10 cellular contexts compared by ENCODE assay signal in the genomic region with DNA sequence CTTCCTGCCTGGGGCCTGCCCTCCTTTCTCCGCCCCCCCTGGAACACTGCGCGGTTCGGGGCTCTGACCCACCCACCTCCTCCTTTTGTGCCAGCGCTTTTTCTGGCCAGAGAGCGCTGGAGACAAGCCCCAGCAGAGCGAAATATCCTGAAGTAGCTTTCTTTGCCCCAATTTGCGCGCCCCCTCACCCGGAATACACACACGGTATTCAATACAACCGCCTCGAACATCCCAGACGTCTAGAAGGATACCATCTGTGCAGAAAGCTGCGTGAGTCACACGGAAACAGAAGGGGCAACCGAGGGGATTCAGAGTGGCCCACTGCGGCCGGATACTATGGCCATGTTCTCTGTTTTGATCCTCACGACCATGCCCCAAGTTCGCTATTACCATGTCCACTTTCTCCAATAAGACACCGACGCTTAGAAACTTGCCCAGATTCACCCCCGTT. TPM values are rescaled to one million over a fixed set of nuclear protein-coding genes. Genes with fewer than 3 reads are reported as not detected.
DNase-seq lines count a peak whose midpoint lies in the region; ATAC-seq, FAIRE-seq and TF ChIP-seq lines count a peak whose summit lies in the region.
"Had no signal": no experiment of that assay in that cellular context is flagged by ENCODE, and none has a peak within 500 bp of the region (broad histone marks: within the 10 kb centered on the region; RNA-seq: fewer than 3 reads in every experiment).

No MANE protein-coding gene starts in this region.

- H3K4me3 Mint-ChIP-seq in Calu3 (ENCODE audit: low read depth, unreplicated experiment) (peak overlapping the region; percentile 72), immature natural killer cell (no peak overlapping the region)

- H3K4me3 ChIP-seq in gastroesophageal sphincter = peak overlapping the region; percentile 54 to 60
- H3K4me3 ChIP-seq in pancreas = peak overlapping the region in 3 of 4 donors; percentile 20 to 47 (median 26)

- H3K4me1 Mint-ChIP-seq in Calu3 (ENCODE audit: low read depth, unreplicated experiment) (no peaks in the 10 kb centered on the region), immature natural killer cell (no peaks in the 10 kb centered on the region)

- no peaks in the 10 kb centered on the region for H3K9me3 Mint-ChIP-seq in Calu3 (ENCODE audit: low read depth, unreplicated experiment)
- no peaks in the 10 kb centered on the region for H3K9me3 Mint-ChIP-seq in immature natural killer cell
- H3K9me3 Mint-ChIP-seq: stimulated activated naive CD8-positive, alpha-beta T cell treated with anti-CD3 and anti-CD28 coated beads, Interleukin-15, Interleukin-2, amounts not matched to agents 100 ng/mL and 50 ng/mL, for 24 hours had no signal

- no peak overlapping the region for H3K27ac Mint-ChIP-seq in Calu3 (ENCODE audit: unreplicated experiment)
- H3K27ac Mint-ChIP-seq in immature natural killer cell = no peak overlapping the region
- H3K27ac Mint-ChIP-seq: stimulated activated naive CD8-positive, alpha-beta T cell treated with anti-CD3 and anti-CD28 coated beads, Interleukin-15, Interleukin-2, amounts not matched to agents 100 ng/mL and 50 ng/mL, for 24 hours had no signal

- H3K27me3 ChIP-seq in gastroesophageal sphincter (no peaks in the 10 kb centered on the region), pancreas (peaks cover 0 to 19% (median 0%) of the 10 kb centered on the region in 4 donors)

- CTCF ChIA-PET in Calu3 (lab: Charles Lee) = interaction anchor here (2.1 kb wide), 1 partner anchor 61 kb away, joined by 9 read pairs; no protein-coding TSS in a partner anchor

- H3K36me3 Mint-ChIP-seq in Calu3 (ENCODE audit: insufficient read depth, unreplicated experiment) (peaks cover 7% of the 10 kb centered on the region), immature natural killer cell (no peaks in the 10 kb centered on the region)

- FAIRE-seq in pancreas (lab: Jason Lieb, UNC) = no peak

- TF ChIP-seq POLR2A in gastroesophageal sphincter (IDR thresholded peaks at IDR 0.05) = no peak

- peak; percentile 38 for ATAC-seq in SK-N-SH treated with all-trans-retinoic acid at 6 μM for 48 hours
- peak; percentile 35 for ATAC-seq in gastroesophageal sphincter
- ATAC-seq in pancreas = peak in 3 of 4 donors; percentile 9 to 35 (median 14)
- no peak for ATAC-seq in HG03469 (IDR thresholded peaks at IDR 0.05; ENCODE audit: unreplicated experiment)

- H3K4me1 ChIP-seq in gastroesophageal sphincter = peaks cover 0 to 13% (median 0%) of the 10 kb centered on the region in 3 donors
- H3K4me1 ChIP-seq in pancreas = no peaks in the 10 kb centered on the region

- 0 to 56% methylated on average over 2 to 3 of the region's 24 CpGs for WGBS in gastroesophageal sphincter (ENCODE audit: low coverage in 1 of 2), 2 donors
- WGBS in pancreas, 2 donors = 18 to 34% methylated on average over 24 of the region's 24 CpGs

- H3K27ac ChIP-seq in gastroesophageal sphincter = peak overlapping the region in 2 of 4 donors; percentile 53 to 62
- no peak overlapping the region for H3K27ac ChIP-seq in pancreas

- no peak for TF ChIP-seq CTCF in Calu3 (IDR thresholded peaks at IDR 0.05; ENCODE audit: unreplicated experiment)
- no peak for TF ChIP-seq CTCF in gastroesophageal sphincter (IDR thresholded peaks at IDR 0.05)
- TF ChIP-seq CTCF in pancreas (IDR thresholded peaks at IDR 0.05) = no peak

- intact Hi-C loops in Calu3 (cut with micrococcal nuclease; ENCODE audit: unreplicated experiment) (no loop called here), pancreas (cut with DNase I) (no loop called here)

- H3K27me3 Mint-ChIP-seq in Calu3 (ENCODE audit: unreplicated experiment) (peaks cover 48% of the 10 kb centered on the region), immature natural killer cell (ENCODE audit: low read depth in 3 of 3) (peaks cover 2 to 24% (median 6%) of the 10 kb centered on the region in 3 donors)

- DNase-seq in Calu3 (no peak), pancreas (no peak), immature natural killer cell (no peak), globus pallidus (ENCODE audit: low spot score) (no peak), DMS79 (lab: John Stamatoyannopoulos, UW) (no peak)
- DNase-seq: activated CD4-positive, CD25-positive, alpha-beta regulatory T cell had no signal

- H3K9me3 ChIP-seq in gastroesophageal sphincter (no peaks in the 10 kb centered on the region), pancreas (no peaks in the 10 kb centered on the region)

- no TSS peak for BruUV-seq in Calu3 (replicated peaks; lab: Mats Ljungman, UMichigan)

- H3K36me3 ChIP-seq in gastroesophageal sphincter (no peaks in the 10 kb centered on the region), pancreas (no peaks in the 10 kb centered on the region)

- no peak for TF ChIP-seq EP300 in gastroesophageal sphincter (IDR thresholded peaks at IDR 0.05)

TF ChIP-seq in SK-N-SH treated with all-trans-retinoic acid at 6 μM for 48 hours, 23 proteins besides CTCF, POLR2A, EP300 and RAD21 (continues in another document):
- TF ChIP-seq ZNF70 (CRISPR knock-in tag; IDR thresholded peaks at IDR 0.05) (no peak), POU6F1 (CRISPR knock-in tag; IDR thresholded peaks at IDR 0.05; ENCODE audit: borderline replicate concordance, low read depth) (no peak), ARNTL (CRISPR knock-in tag; IDR thresholded peaks at IDR 0.05; ENCODE audit: borderline replicate concordance, low read depth) (no peak), ZNF8 (CRISPR knock-in tag; IDR thresholded peaks at IDR 0.05) (no peak), ISL1 (CRISPR knock-in tag; IDR thresholded peaks at IDR 0.05) (no peak), TOX (CRISPR knock-in tag; IDR thresholded peaks at IDR 0.05; ENCODE audit: borderline replicate concordance) (no peak), RARB (CRISPR knock-in tag; IDR thresholded peaks at IDR 0.05) (no peak), CSDC2 (CRISPR knock-in tag; IDR thresholded peaks at IDR 0.05) (no peak), BACH2 (CRISPR knock-in tag; IDR thresholded peaks at IDR 0.05; ENCODE audit: borderline replicate concordance) (no peak), SNAI2 (CRISPR knock-in tag; IDR thresholded peaks at IDR 0.05) (no peak), TCF4 (CRISPR knock-in tag; IDR thresholded peaks at IDR 0.05; ENCODE audit: borderline replicate concordance) (no peak), ESRRG (CRISPR knock-in tag; IDR thresholded peaks at IDR 0.05) (no peak), GLIS3 (CRISPR knock-in tag; IDR thresholded peaks at IDR 0.05) (no peak)
- TF ChIP-seq, protein P1, sequence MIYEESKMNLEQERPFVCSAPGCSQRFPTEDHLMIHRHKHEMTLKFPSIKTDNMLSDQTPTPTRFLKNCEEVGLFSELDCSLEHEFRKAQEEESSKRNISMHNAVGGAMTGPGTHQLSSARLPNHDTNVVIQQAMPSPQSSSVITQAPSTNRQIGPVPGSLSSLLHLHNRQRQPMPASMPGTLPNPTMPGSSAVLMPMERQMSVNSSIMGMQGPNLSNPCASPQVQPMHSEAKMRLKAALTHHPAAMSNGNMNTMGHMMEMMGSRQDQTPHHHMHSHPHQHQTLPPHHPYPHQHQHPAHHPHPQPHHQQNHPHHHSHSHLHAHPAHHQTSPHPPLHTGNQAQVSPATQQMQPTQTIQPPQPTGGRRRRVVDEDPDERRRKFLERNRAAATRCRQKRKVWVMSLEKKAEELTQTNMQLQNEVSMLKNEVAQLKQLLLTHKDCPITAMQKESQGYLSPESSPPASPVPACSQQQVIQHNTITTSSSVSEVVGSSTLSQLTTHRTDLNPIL (CRISPR knock-in tag; IDR thresholded peaks at IDR 0.05; ENCODE audit: low read depth) = no peak
- TF ChIP-seq, protein P2, sequence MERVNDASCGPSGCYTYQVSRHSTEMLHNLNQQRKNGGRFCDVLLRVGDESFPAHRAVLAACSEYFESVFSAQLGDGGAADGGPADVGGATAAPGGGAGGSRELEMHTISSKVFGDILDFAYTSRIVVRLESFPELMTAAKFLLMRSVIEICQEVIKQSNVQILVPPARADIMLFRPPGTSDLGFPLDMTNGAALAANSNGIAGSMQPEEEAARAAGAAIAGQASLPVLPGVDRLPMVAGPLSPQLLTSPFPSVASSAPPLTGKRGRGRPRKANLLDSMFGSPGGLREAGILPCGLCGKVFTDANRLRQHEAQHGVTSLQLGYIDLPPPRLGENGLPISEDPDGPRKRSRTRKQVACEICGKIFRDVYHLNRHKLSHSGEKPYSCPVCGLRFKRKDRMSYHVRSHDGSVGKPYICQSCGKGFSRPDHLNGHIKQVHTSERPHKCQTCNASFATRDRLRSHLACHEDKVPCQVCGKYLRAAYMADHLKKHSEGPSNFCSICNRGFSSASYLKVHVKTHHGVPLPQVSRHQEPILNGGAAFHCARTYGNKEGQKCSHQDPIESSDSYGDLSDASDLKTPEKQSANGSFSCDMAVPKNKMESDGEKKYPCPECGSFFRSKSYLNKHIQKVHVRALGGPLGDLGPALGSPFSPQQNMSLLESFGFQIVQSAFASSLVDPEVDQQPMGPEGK (CRISPR knock-in tag; IDR thresholded peaks at IDR 0.05; ENCODE audit: borderline replicate concordance) = no peak

RNA-seq across cellular contexts. Expression of gene SRPX, which starts 0.3 kb away (rescaled TPM):
- total RNA-seq in Calu3 (2022) (0.78 and 1.2 TPM in 2 replicates), gastroesophageal sphincter (100 to 1,000 TPM in 1 of 4 donors, 10 to 100 TPM in 3; 26.6 to 117 (median 84.0) TPM), pancreas (10 to 100 TPM in 3 of 6 donors, 1 to 10 TPM in 3; 2.3 to 23.6 (median 10.0) TPM)
- polyA plus RNA-seq in pancreas (10 to 100 TPM; 12.8 to 16.9 TPM), immature natural killer cell (not detected)
